In genomic region chr14:96986701-96987474, GRCh38 we compare ENCODE assay signal across 15 cellular contexts.
DNase-seq lines count a peak whose midpoint lies in the region; ATAC-seq and TF ChIP-seq lines count a peak whose summit lies in the region.
"Had no signal": no experiment of that assay in that cellular context is flagged by ENCODE, and none has a peak within 500 bp of the region (broad histone marks: within the 10 kb centered on the region; RNA-seq: fewer than 3 reads in every experiment).

No MANE protein-coding gene starts in this region.

- no peaks in the 10 kb centered on the region for H3K36me3 Mint-ChIP-seq in CD4-positive, alpha-beta T cell (ENCODE audit: low read depth)

- TF ChIP-seq POLR2A in ovary (IDR thresholded peaks at IDR 0.05) = no peak

- intact Hi-C loops in CD4-positive, alpha-beta T cell (cut with DNase I, micrococcal nuclease) = no loop called here
- intact Hi-C loops in ovary (cut with DNase I) = no loop called here

- no peaks in the 10 kb centered on the region for H3K27me3 ChIP-seq in CD4-positive, alpha-beta T cell (ENCODE audit: control insufficient read depth, insufficient read depth, low read length)
- H3K27me3 ChIP-seq in ovary = no peaks in the 10 kb centered on the region
- no peaks in the 10 kb centered on the region for H3K27me3 ChIP-seq in BE2C
- H3K27me3 ChIP-seq: esophagus squamous epithelium, right atrium auricular region had no signal

- CTCF ChIA-PET in CD4-positive, alpha-beta T cell (lab: Charles Lee) = no interaction called here

- no peak for TF ChIP-seq EP300 in ovary (IDR thresholded peaks at IDR 0.05)

- H3K4me1 ChIP-seq in ovary (ENCODE audit: insufficient read depth) (no peaks in the 10 kb centered on the region), BE2C (peaks cover 5% of the 10 kb centered on the region; the same call in 1 of the 2 replicates)
- H3K4me1 ChIP-seq: esophagus squamous epithelium, HAP-1, right atrium auricular region had no signal

- peaks cover 3% of the 10 kb centered on the region for H3K9me3 Mint-ChIP-seq in CD4-positive, alpha-beta T cell
- H3K9me3 Mint-ChIP-seq: activated CD4-positive, alpha-beta T cell treated with anti-CD3 and anti-CD28 coated beads, Interleukin-2, amount 10 ng/mL, durations not matched to agents 24 days and 14 days had no signal

- H3K4me3 Mint-ChIP-seq in CD4-positive, alpha-beta T cell = peak overlapping the region; percentile 27
- H3K4me3 Mint-ChIP-seq: activated CD4-positive, alpha-beta T cell treated with anti-CD3 and anti-CD28 coated beads, Interleukin-2, amount 10 ng/mL, durations not matched to agents 24 days and 14 days had no signal

- no peak overlapping the region for H3K4me3 ChIP-seq in ovary
- no peak overlapping the region for H3K4me3 ChIP-seq in BE2C (ENCODE audit: low read depth, low read length)
- H3K4me3 ChIP-seq: esophagus squamous epithelium, HAP-1, right atrium auricular region had no signal

- no peak for TF ChIP-seq CTCF in CD4-positive, alpha-beta T cell (IDR thresholded peaks at IDR 0.05)
- no peak for TF ChIP-seq CTCF in ovary (IDR thresholded peaks at IDR 0.05)
- TF ChIP-seq CTCF in BE2C (IDR thresholded peaks at IDR 0.05; ENCODE audit: low read depth, low read length) = no peak

- no peaks in the 10 kb centered on the region for H3K36me3 ChIP-seq in ovary
- H3K36me3 ChIP-seq in BE2C = no peaks in the 10 kb centered on the region
- H3K36me3 ChIP-seq: esophagus squamous epithelium, HAP-1, right atrium auricular region had no signal

- POLR2A ChIA-PET in CD4-positive, alpha-beta T cell (lab: Charles Lee) = no interaction called here

- H3K4me1 Mint-ChIP-seq in CD4-positive, alpha-beta T cell (ENCODE audit: low read depth) = peaks cover 39% of the 10 kb centered on the region
- H3K4me1 Mint-ChIP-seq: activated CD4-positive, alpha-beta T cell treated with anti-CD3 and anti-CD28 coated beads, Interleukin-2, amount 10 ng/mL, durations not matched to agents 24 days and 14 days had no signal

- H3K27ac Mint-ChIP-seq in CD4-positive, alpha-beta T cell = peak overlapping the region; percentile 48
- H3K27ac Mint-ChIP-seq: activated CD4-positive, alpha-beta T cell treated with anti-CD3 and anti-CD28 coated beads, Interleukin-2, amount 10 ng/mL, durations not matched to agents 24 days and 14 days had no signal

- H3K9me3 ChIP-seq in CD4-positive, alpha-beta T cell (ENCODE audit: control insufficient read depth, low read length) = no peaks in the 10 kb centered on the region
- H3K9me3 ChIP-seq in ovary (no peaks in the 10 kb centered on the region), BE2C (no peaks in the 10 kb centered on the region)
- H3K9me3 ChIP-seq: esophagus squamous epithelium, HAP-1, right atrium auricular region had no signal

- WGBS in ovary, 3 donors = 70 to 73% (median 72%) methylated on average over 7 of the region's 7 CpGs

- no peak overlapping the region for H3K27ac ChIP-seq in CD4-positive, alpha-beta T cell (ENCODE audit: low read depth, low read length)
- H3K27ac ChIP-seq in ovary = no peak overlapping the region
- H3K27ac ChIP-seq: esophagus squamous epithelium, right atrium auricular region had no signal

- DNase-seq in CD4-positive, alpha-beta T cell = no peak
- DNase-seq in MV-4-11 (lab: John Stamatoyannopoulos, UW) (peak; percentile 66), germinal center (ENCODE audit: low spot score) (peak; percentile 9), ovary (no peak), BE2C (no peak)
- DNase-seq: activated CD4-positive, alpha-beta T cell treated with anti-CD3 and anti-CD28 coated beads, Interleukin-2, amount 10 ng/mL, durations not matched to agents 24 days and 14 days; esophagus squamous epithelium; left cardiac atrium; NCI-H1105; NCI-H2227 treated with DMSO at 0.1 percent for 48 hours had no signal

- ATAC-seq in CD4-positive, alpha-beta T cell (ENCODE audit: poor library complexity) = no peak
- ATAC-seq in GM19328 (IDR thresholded peaks at IDR 0.05; ENCODE audit: unreplicated experiment) = peak; percentile 58
- no peak for ATAC-seq in HG02852 (IDR thresholded peaks at IDR 0.05; ENCODE audit: unreplicated experiment)
- no peak for ATAC-seq in GM18861 (IDR thresholded peaks at IDR 0.05; ENCODE audit: unreplicated experiment)
- ATAC-seq: left cardiac atrium had no signal

- no peaks in the 10 kb centered on the region for H3K27me3 Mint-ChIP-seq in CD4-positive, alpha-beta T cell
- H3K27me3 Mint-ChIP-seq: activated CD4-positive, alpha-beta T cell treated with anti-CD3 and anti-CD28 coated beads, Interleukin-2, amount 10 ng/mL, durations not matched to agents 24 days and 14 days had no signal

Comparison
In these comparisons a context has a peak if more than half of its experiments do, and no peak if none do; other contexts are left out.
1. DNase-seq: peak in MV-4-11 (single experiment) and germinal center (single experiment); none in CD4-positive, alpha-beta T cell (0 of 10), ovary (0 of 5) and BE2C (single experiment).